ENCODE assay signal across 32 cellular contexts in the genomic region with DNA sequence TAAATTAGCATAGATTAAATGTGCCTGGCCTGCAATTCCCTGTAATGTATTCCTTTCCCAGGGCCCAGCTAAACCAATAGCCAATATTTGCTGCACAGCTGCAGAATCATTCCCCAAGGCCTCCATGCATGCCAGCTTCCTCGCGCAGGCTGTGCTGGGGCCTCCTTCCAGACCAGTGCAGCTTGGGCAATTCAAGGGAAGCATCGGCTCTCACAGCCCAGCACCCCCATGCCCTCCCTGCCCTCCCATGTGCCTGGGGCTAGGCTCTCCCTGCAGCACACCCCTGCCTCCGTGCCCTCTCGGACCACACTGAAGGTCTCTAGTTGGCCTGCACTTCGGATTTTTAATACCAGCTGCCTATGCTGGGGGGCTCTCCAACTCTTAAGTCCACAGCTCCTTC.
"Had no signal": no experiment of that assay in that cellular context is flagged by ENCODE, and none has a peak within 500 bp of the region (broad histone marks: within the 10 kb centered on the region; RNA-seq: fewer than 3 reads in every experiment).

No MANE protein-coding gene starts in this region.

- FAIRE-seq: astrocyte, bronchial epithelial cell, colon had no signal

- DNase-seq: activated B cell treated with CpG ODN at 0.5 μM for 24 hours; activated CD4-positive, alpha-beta memory T cell treated with anti-CD3 and anti-CD28 coated beads for 36 hours; activated CD4-positive, alpha-beta T cell treated with anti-CD3 and anti-CD28 coated beads, Interleukin-2, amount 10 ng/mL, durations not matched to agents 24 days and 14 days; activated CD8-positive, alpha-beta memory T cell treated with anti-CD3 and anti-CD28 coated beads, Interleukin-2, amount 10 ng/mL, durations not matched to agents 7 days and 5 days; activated CD8-positive, alpha-beta memory T cell treated with anti-CD3 and anti-CD28 coated beads, Interleukin-2, amount 50 U/mL, for 4 hours; activated CD8-positive, alpha-beta T cell treated with anti-CD3 and anti-CD28 coated beads, Interleukin-2, amount 10 ng/mL, durations not matched to agents 7 days and 5 days; activated effector memory CD4-positive, alpha-beta T cell treated with Interleukin-2 at 50 U/mL for 16 hours; activated gamma-delta T cell treated with Interleukin-2 at 50 U/mL for 16 hours; activated naive CD4-positive, alpha-beta T cell treated with anti-CD3 and anti-CD28 coated beads, Interleukin-2, amount 50 U/mL, for 16 hours; activated naive CD4-positive, alpha-beta T cell treated with Interleukin-2 at 50 U/mL for 16 hours; activated T-cell treated with anti-CD3 and anti-CD28 coated beads, Interleukin-2, amount 50 U/mL, for 1 hour; amniotic stem cell; anterior cingulate cortex; brain microvascular endothelial cell; cortex of kidney; dermis blood vessel endothelial cell; effector CD4-positive, alpha-beta T cell; effector memory CD8-positive, alpha-beta T cell; erythroblast; foreskin keratinocyte; gastrocnemius medialis; glutamatergic neuron; T-helper 1 cell; T-helper 17 cell; T1000; WERI-Rb-1 had no signal

- H3K27ac ChIP-seq: brain microvascular endothelial cell, esophagus muscularis mucosa, foreskin keratinocyte, gastrocnemius medialis, WERI-Rb-1 had no signal

- H3K4me3 ChIP-seq: esophagus muscularis mucosa, gastrocnemius medialis had no signal

- H3K9me3 ChIP-seq: esophagus muscularis mucosa, gastrocnemius medialis had no signal

- ATAC-seq: activated CD4-positive, CD25-positive, alpha-beta regulatory T cell treated with anti-CD3 and anti-CD28 coated beads, Interleukin-2, amount 50 U/mL, for 24 hours; activated CD8-positive, alpha-beta memory T cell treated with anti-CD3 and anti-CD28 coated beads, Interleukin-2, amount 10 ng/mL, durations not matched to agents 7 days and 5 days; activated CD8-positive, alpha-beta T cell treated with anti-CD3 and anti-CD28 coated beads, Interleukin-2, amount 10 ng/mL, durations not matched to agents 7 days and 5 days; activated T-helper 17 cell treated with anti-CD3 and anti-CD28 coated beads, Interleukin-2, amount 50 U/mL, for 72 hours; effector memory CD8-positive, alpha-beta T cell; foreskin keratinocyte; gastrocnemius medialis; T-helper 17 cell had no signal

- H3K36me3 ChIP-seq: brain microvascular endothelial cell, esophagus muscularis mucosa, gastrocnemius medialis, WERI-Rb-1 had no signal

- H3K4me1 ChIP-seq: foreskin keratinocyte, gastrocnemius medialis had no signal
